In genomic region chr12:91400249-91400648, GRCh38 we compare ENCODE assay signal across 15 cellular contexts.
"Had no signal": no experiment of that assay in that cellular context is flagged by ENCODE, and none has a peak within 500 bp of the region (broad histone marks: within the 10 kb centered on the region; RNA-seq: fewer than 3 reads in every experiment).

No MANE protein-coding gene starts in this region.

- H3K27ac ChIP-seq: coronary artery, ovary, SJSA1, upper lobe of left lung had no signal

- H3K4me1 ChIP-seq: SJSA1, upper lobe of left lung had no signal

- H3K36me3 ChIP-seq: ovary, SJSA1, upper lobe of left lung had no signal

- ATAC-seq: activated CD8-positive, alpha-beta T cell treated with anti-CD3 and anti-CD28 coated beads for 36 hours; effector memory CD8-positive, alpha-beta T cell had no signal

- DNase-seq: activated CD8-positive, alpha-beta memory T cell treated with anti-CD3 and anti-CD28 coated beads, Interleukin-2, amount 50 U/mL, for 48 hours; activated CD8-positive, alpha-beta T cell treated with anti-CD3 and anti-CD28 coated beads for 36 hours; activated naive CD4-positive, alpha-beta T cell; caudate nucleus; effector memory CD8-positive, alpha-beta T cell; erythroblast; hypothalamus; ovary; stimulated activated CD4-positive, alpha-beta T cell treated with anti-CD3 and anti-CD28 coated beads, Interleukin-15, amount 100 ng/mL, for 24 hours; stimulated activated CD4-positive, alpha-beta T cell treated with anti-CD3 and anti-CD28 coated beads, Interleukin-4, amount 100 ng/mL, for 24 hours; T-helper 2 cell; upper lobe of left lung had no signal

- H3K4me3 ChIP-seq: coronary artery, ovary, SJSA1, upper lobe of left lung had no signal

- H3K9me3 ChIP-seq: ovary, SJSA1, upper lobe of left lung had no signal

- FAIRE-seq: astrocyte had no signal

- H3K27me3 ChIP-seq: ovary, SJSA1, upper lobe of left lung had no signal
